18 cellular contexts compared by ENCODE assay signal in the genomic region with DNA sequence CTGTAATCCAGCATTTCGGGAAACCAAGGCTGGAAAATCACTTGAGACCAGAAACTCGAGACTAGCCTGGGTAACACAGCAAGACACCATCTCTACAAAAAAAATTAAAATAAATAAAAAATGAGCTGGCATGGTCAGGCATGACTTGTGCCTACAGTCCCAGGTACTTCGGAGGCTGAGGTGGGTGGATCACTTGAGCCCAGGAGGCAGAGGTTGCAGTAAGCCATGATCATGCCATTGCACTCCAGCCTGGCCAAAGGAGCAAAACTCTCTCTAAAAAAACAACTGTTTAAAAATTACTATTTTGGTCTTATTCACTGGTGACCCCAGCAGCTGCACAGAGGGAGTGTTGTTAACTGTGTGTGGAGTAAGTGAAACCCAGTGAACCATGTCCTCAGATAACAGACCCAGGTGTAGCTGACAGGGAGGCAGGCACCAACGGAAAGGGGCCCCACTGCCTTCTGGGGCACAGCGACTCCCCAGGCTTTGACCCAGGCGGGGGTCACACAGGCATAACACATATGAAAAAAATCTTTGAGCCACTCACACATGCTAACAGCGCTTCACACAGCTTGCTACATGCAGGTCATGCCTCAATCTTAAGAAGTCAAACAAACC. TPM values are rescaled to one million over a fixed set of nuclear protein-coding genes. Genes with fewer than 3 reads are reported as not detected.
DNase-seq lines count a peak whose midpoint lies in the region; ATAC-seq and TF ChIP-seq lines count a peak whose summit lies in the region.
"Had no signal": no experiment of that assay in that cellular context is flagged by ENCODE, and none has a peak within 500 bp of the region (broad histone marks: within the 10 kb centered on the region; RNA-seq: fewer than 3 reads in every experiment).

No MANE protein-coding gene starts in this region.

- H3K36me3 Mint-ChIP-seq in stimulated activated memory B cell treated with anti-CD40 and anti-IgM and Interleukin-4, amounts not matched to agents 10 μg/mL and 1 μg/mL and 100 μg/mL, for 72 hours, result peaks cover 88% of the 10 kb centered on the region
- peaks cover 83% of the 10 kb centered on the region for H3K36me3 Mint-ChIP-seq in endodermal cell (ENCODE audit: low read depth)

- no peak overlapping the region for H2AFZ ChIP-seq in GM23248

- H3K9me3 Mint-ChIP-seq in stimulated activated memory B cell treated with anti-CD40 and anti-IgM and Interleukin-4, amounts not matched to agents 10 μg/mL and 1 μg/mL and 100 μg/mL, for 72 hours, result peaks cover 2% of the 10 kb centered on the region
- no peaks in the 10 kb centered on the region for H3K9me3 Mint-ChIP-seq in endodermal cell
- H3K9me3 Mint-ChIP-seq: effector memory CD8-positive, alpha-beta T cell; stimulated activated naive CD8-positive, alpha-beta T cell treated with anti-CD3 and anti-CD28 coated beads, Interleukin-15, amount 100 ng/mL, for 72 hours had no signal

- H4K20me1 ChIP-seq in GM23248 (ENCODE audit: insufficient read depth), result no peaks in the 10 kb centered on the region

- ATAC-seq in GM18868 (IDR thresholded peaks at IDR 0.05; ENCODE audit: unreplicated experiment) (peak; percentile 71), GM21529 (IDR thresholded peaks at IDR 0.05; ENCODE audit: unreplicated experiment) (peak; percentile 60), HG03354 (IDR thresholded peaks at IDR 0.05; ENCODE audit: poor library complexity, severe bottlenecking, unreplicated experiment) (peak; percentile 92)
- no peak for ATAC-seq in stimulated activated memory B cell treated with anti-CD40 and anti-IgM and Interleukin-4, amounts not matched to agents 10 μg/mL and 1 μg/mL and 100 μg/mL, for 72 hours
- ATAC-seq: effector memory CD8-positive, alpha-beta T cell; stimulated activated naive CD8-positive, alpha-beta T cell treated with anti-CD3 and anti-CD28 coated beads, Interleukin-15, amount 100 ng/mL, for 72 hours had no signal

- no peak overlapping the region for H3K4me3 Mint-ChIP-seq in stimulated activated memory B cell treated with anti-CD40 and anti-IgM and Interleukin-4, amounts not matched to agents 10 μg/mL and 1 μg/mL and 100 μg/mL, for 72 hours
- no peak overlapping the region for H3K4me3 Mint-ChIP-seq in endodermal cell
- H3K4me3 Mint-ChIP-seq: activated naive CD4-positive, alpha-beta T cell treated with anti-CD3 and anti-CD28 coated beads, Interleukin-2, amount 10 ng/mL, durations not matched to agents 7 days and 5 days; effector memory CD8-positive, alpha-beta T cell; stimulated activated naive CD8-positive, alpha-beta T cell treated with anti-CD3 and anti-CD28 coated beads, Interleukin-15, amount 100 ng/mL, for 72 hours had no signal

- H3K4me2 ChIP-seq in GM23248 (ENCODE audit: unreplicated experiment), result no peak overlapping the region

- H3K27me3 ChIP-seq in GM23248 (replicated peaks; ENCODE audit: insufficient read depth), result no peaks in the 10 kb centered on the region
- no peaks in the 10 kb centered on the region for H3K27me3 ChIP-seq in endodermal cell (ENCODE audit: control insufficient read depth, insufficient read depth, low read length, poor library complexity, severe bottlenecking)
- H3K27me3 ChIP-seq: brain microvascular endothelial cell had no signal

- H3K36me3 ChIP-seq in GM23248 (ENCODE audit: low read depth) (peaks cover 68% of the 10 kb centered on the region), endodermal cell (ENCODE audit: control insufficient read depth, insufficient read depth, low read length) (peaks cover 72% of the 10 kb centered on the region)

- no peaks in the 10 kb centered on the region for H3K79me2 ChIP-seq in GM23248 (ENCODE audit: insufficient read depth)

- DNase-seq in GM23248, result no peak
- DNase-seq in T-helper 2 cell, result no peak
- DNase-seq in endodermal cell, result no peak
- DNase-seq: activated CD8-positive, alpha-beta memory T cell treated with anti-CD3 and anti-CD28 coated beads, Interleukin-2, amount 50 U/mL, for 4 hours; activated naive CD4-positive, alpha-beta T cell treated with anti-CD3 and anti-CD28 coated beads, Interleukin-2, amount 10 ng/mL, durations not matched to agents 7 days and 5 days; brain microvascular endothelial cell; effector memory CD8-positive, alpha-beta T cell; foreskin melanocyte; NCI-H2081; stimulated activated naive CD8-positive, alpha-beta T cell treated with anti-CD3 and anti-CD28 coated beads, Interleukin-15, amount 100 ng/mL, for 72 hours; WERI-Rb-1 had no signal

- no peak for TF ChIP-seq CTCF in endodermal cell (conservative IDR thresholded peaks at IDR 0.05)

- H3K4me3 ChIP-seq in GM23248 (no peak overlapping the region), endodermal cell (ENCODE audit: low read length) (no peak overlapping the region)
- H3K4me3 ChIP-seq: SK-N-MC had no signal

- peaks cover 19% of the 10 kb centered on the region for H3K4me1 Mint-ChIP-seq in stimulated activated memory B cell treated with anti-CD40 and anti-IgM and Interleukin-4, amounts not matched to agents 10 μg/mL and 1 μg/mL and 100 μg/mL, for 72 hours
- H3K4me1 Mint-ChIP-seq in endodermal cell, result no peaks in the 10 kb centered on the region
- H3K4me1 Mint-ChIP-seq: activated naive CD4-positive, alpha-beta T cell treated with anti-CD3 and anti-CD28 coated beads, Interleukin-2, amount 10 ng/mL, durations not matched to agents 7 days and 5 days had no signal

- in situ Hi-C loops in GM23248 (cut with MboI), result loop anchor here (10.0 kb wide), 1 partner anchor 128 kb away; no protein-coding TSS in a partner anchor

- no peaks in the 10 kb centered on the region for H3K27me3 Mint-ChIP-seq in stimulated activated memory B cell treated with anti-CD40 and anti-IgM and Interleukin-4, amounts not matched to agents 10 μg/mL and 1 μg/mL and 100 μg/mL, for 72 hours
- no peaks in the 10 kb centered on the region for H3K27me3 Mint-ChIP-seq in endodermal cell (ENCODE audit: insufficient read depth)
- H3K27me3 Mint-ChIP-seq: activated naive CD4-positive, alpha-beta T cell treated with anti-CD3 and anti-CD28 coated beads, Interleukin-2, amount 10 ng/mL, durations not matched to agents 7 days and 5 days; effector memory CD8-positive, alpha-beta T cell; stimulated activated naive CD8-positive, alpha-beta T cell treated with anti-CD3 and anti-CD28 coated beads, Interleukin-15, amount 100 ng/mL, for 72 hours had no signal

- no peaks in the 10 kb centered on the region for H3F3A ChIP-seq in GM23248 (ENCODE audit: insufficient read depth)

- H3K9ac ChIP-seq in GM23248, result no peak overlapping the region
- no peak overlapping the region for H3K9ac ChIP-seq in endodermal cell (ENCODE audit: extremely low read depth, low read length, poor library complexity, severe bottlenecking)

- H3K9me3 ChIP-seq in GM23248 (ENCODE audit: low read depth) (no peaks in the 10 kb centered on the region), endodermal cell (ENCODE audit: control insufficient read depth, low read length) (no peaks in the 10 kb centered on the region)

- WGBS in GM23248 (ENCODE audit: low coverage in 1 of 2, low lambda C conversion rate in 2 of 2, missing lambda C conversion rate in 2 of 2), 2 experiments, result 97 to 98% methylated on average over 7 of the region's 7 CpGs
- 79 to 92% methylated on average over 4 to 7 of the region's 7 CpGs for WGBS in endodermal cell (ENCODE audit: insufficient coverage in 1 of 2, insufficient read length in 1 of 2), 2 experiments

- H3K27ac ChIP-seq in GM23248, result no peak overlapping the region
- no peak overlapping the region for H3K27ac ChIP-seq in endodermal cell (ENCODE audit: low read depth, low read length)
- H3K27ac ChIP-seq: brain microvascular endothelial cell, SK-N-MC, WERI-Rb-1 had no signal

- peak overlapping the region; percentile 55 for H3K27ac Mint-ChIP-seq in stimulated activated memory B cell treated with anti-CD40 and anti-IgM and Interleukin-4, amounts not matched to agents 10 μg/mL and 1 μg/mL and 100 μg/mL, for 72 hours
- H3K27ac Mint-ChIP-seq in endodermal cell, result no peak overlapping the region
- H3K27ac Mint-ChIP-seq: activated naive CD4-positive, alpha-beta T cell treated with anti-CD3 and anti-CD28 coated beads, Interleukin-2, amount 10 ng/mL, durations not matched to agents 7 days and 5 days; stimulated activated naive CD8-positive, alpha-beta T cell treated with anti-CD3 and anti-CD28 coated beads, Interleukin-15, amount 100 ng/mL, for 72 hours had no signal

- H3K4me1 ChIP-seq in GM23248 (ENCODE audit: insufficient read depth) (no peaks in the 10 kb centered on the region), endodermal cell (ENCODE audit: control insufficient read depth, insufficient read depth, low read length) (no peaks in the 10 kb centered on the region)

- no peaks in the 10 kb centered on the region for H3K9me2 ChIP-seq in GM23248 (ENCODE audit: insufficient read depth)

RNA-seq across cellular contexts. Expression of gene DDX54, which starts 12.1 kb away (rescaled TPM):
- 34.9 and 44.5 TPM in 2 replicates for total RNA-seq in GM23248 (2014; rRNA removed; shearing (Covaris generic))
- 27.7 and 28.1 TPM in 2 replicates for polyA plus RNA-seq in GM23248 (2016; fragmentation: Nextera tagmentation; extraction: Ambion mirVana)
- 10 to 100 TPM; 68.1 to 69.0 TPM for total RNA-seq in endodermal cell
- 43.7 TPM for polyA plus RNA-seq in endodermal cell (2013, experiment 1 of 2)
- polyA plus RNA-seq in endodermal cell (2013, experiment 2 of 2), result 37.6 TPM

RNA-seq across cellular contexts. Expression of gene RITA1, which starts 12.3 kb away (rescaled TPM):
- 16.2 and 19.2 TPM in 2 replicates for total RNA-seq in GM23248 (2014; rRNA removed; shearing (Covaris generic))
- polyA plus RNA-seq in GM23248 (2016; fragmentation: Nextera tagmentation; extraction: Ambion mirVana), result 12.5 and 15.6 TPM in 2 replicates
- total RNA-seq in endodermal cell, result 10 to 100 TPM; 18.8 to 20.3 TPM
- polyA plus RNA-seq in endodermal cell (2013, experiment 1 of 2), result 16.0 TPM
- 16.8 TPM for polyA plus RNA-seq in endodermal cell (2013, experiment 2 of 2)

RNA-seq across cellular contexts. Expression of gene CFAP73, which starts 23.7 kb away (rescaled TPM):
- total RNA-seq in GM23248 (2014; rRNA removed; shearing (Covaris generic)), result not detected in 2 replicates
- polyA plus RNA-seq in GM23248 (2016; fragmentation: Nextera tagmentation; extraction: Ambion mirVana), result not detected in 2 replicates
- total RNA-seq in endodermal cell, result not detected
- not detected for polyA plus RNA-seq in endodermal cell (2013, experiment 1 of 2)
- not detected for polyA plus RNA-seq in endodermal cell (2013, experiment 2 of 2)
- total RNA-seq: M059J, omental fat pad had no signal

RNA-seq across cellular contexts. Expression of gene RASAL1, which starts 37.6 kb away (rescaled TPM):
- not detected in 2 replicates for total RNA-seq in GM23248 (2014; rRNA removed; shearing (Covaris generic))
- polyA plus RNA-seq in GM23248 (2016; fragmentation: Nextera tagmentation; extraction: Ambion mirVana), result not detected in 2 replicates
- 1 to 10 TPM in 1 of 2 donors, under 1 TPM in 1; 0.77 to 1.4 TPM for total RNA-seq in endodermal cell
- polyA plus RNA-seq in endodermal cell (2013, experiment 1 of 2), result 0.50 TPM
- polyA plus RNA-seq in endodermal cell (2013, experiment 2 of 2), result 0.25 TPM
- total RNA-seq: M059J, omental fat pad had no signal

RNA-seq across cellular contexts. Expression of gene TPCN1, which starts 48.1 kb away (rescaled TPM):
- 9.0 and 11.6 TPM in 2 replicates for total RNA-seq in GM23248 (2014; rRNA removed; shearing (Covaris generic))
- polyA plus RNA-seq in GM23248 (2016; fragmentation: Nextera tagmentation; extraction: Ambion mirVana), result 15.9 and 17.6 TPM in 2 replicates
- 10 to 100 TPM; 18.9 to 30.8 TPM for total RNA-seq in endodermal cell
- 15.6 TPM for polyA plus RNA-seq in endodermal cell (2013, experiment 1 of 2)
- polyA plus RNA-seq in endodermal cell (2013, experiment 2 of 2), result 14.2 TPM
